ENCODE assay signal across 8 cellular contexts in genomic region chr1:21217812-21218596, GRCh38. TPM values are rescaled to one million over a fixed set of nuclear protein-coding genes. Genes with fewer than 3 reads are reported as not detected.
DNase-seq lines count a peak whose midpoint lies in the region; ATAC-seq, FAIRE-seq and TF ChIP-seq lines count a peak whose summit lies in the region.

No MANE protein-coding gene starts in this region.

- FAIRE-seq in kidney (lab: Jason Lieb, UNC): no peak

- intact Hi-C loops in OCI-LY7 (cut with micrococcal nuclease; ENCODE audit: unreplicated experiment) (loop anchor here (5.0 kb wide), 1 partner anchor 149 kb away; no protein-coding TSS in a partner anchor), kidney (cut with DNase I) (no loop called here)

- BruUV-seq in OCI-LY7 (replicated peaks; lab: Mats Ljungman, UMichigan): no TSS peak

- H3K27ac ChIP-seq in OCI-LY7 (ENCODE audit: low read depth, low read length, poor library complexity, severe bottlenecking): no peak overlapping the region
- H3K27ac ChIP-seq in kidney (ENCODE audit: low read depth in 2 of 2, low read length in 2 of 2): no peak overlapping the region
- H3K27ac ChIP-seq in thoracic aorta: no peak overlapping the region

- H4K20me1 ChIP-seq in OCI-LY7 (ENCODE audit: insufficient read depth, low read length): no peaks in the 10 kb centered on the region

- POLR2A ChIA-PET in OCI-LY7 (lab: Charles Lee): interaction anchor here (0.9 kb wide), 1 partner anchor 11 kb away, joined by 3 read pairs; no protein-coding TSS in a partner anchor

- DNase-seq in NCI-H2196 (lab: John Stamatoyannopoulos, UW; ENCODE audit: unreplicated experiment) (peak; percentile 38), NCI-H2196 treated with DMSO at 0.1 percent for 48 hours (lab: John Stamatoyannopoulos, UW; ENCODE audit: unreplicated experiment) (no peak), OCI-LY7 (ENCODE audit: low spot score) (peak; percentile 23), adipocyte (ENCODE audit: low read depth) (peak; percentile 47), kidney (peak; percentile 75), thoracic aorta (ENCODE audit: low spot score) (no peak), mucosa of gallbladder (ENCODE audit: low spot score) (no peak)

- H3K9me2 ChIP-seq in OCI-LY7 (ENCODE audit: insufficient read depth, low read length): no peaks in the 10 kb centered on the region

- ATAC-seq in thoracic aorta (ENCODE audit: insufficient number of reproducible peaks, low FRiP score, low read depth) (no peak), HG03139 (IDR thresholded peaks at IDR 0.05; ENCODE audit: unreplicated experiment) (no peak)

- H3K9me3 ChIP-seq in OCI-LY7 (ENCODE audit: low read length): no peaks in the 10 kb centered on the region
- no peaks in the 10 kb centered on the region for H3K9me3 ChIP-seq in adipocyte (ENCODE audit: control insufficient read depth, low read length)
- no peaks in the 10 kb centered on the region for H3K9me3 ChIP-seq in kidney (ENCODE audit: control insufficient read depth in 1 of 2, low read length in 2 of 2)
- no peaks in the 10 kb centered on the region for H3K9me3 ChIP-seq in thoracic aorta

- no peak overlapping the region for H3K9ac ChIP-seq in adipocyte (ENCODE audit: low read length)
- no peak overlapping the region for H3K9ac ChIP-seq in kidney (ENCODE audit: low read length in 2 of 2)

- H3K27me3 ChIP-seq in adipocyte (replicated peaks; ENCODE audit: control insufficient read depth, insufficient read depth, low read length) (no peaks in the 10 kb centered on the region), thoracic aorta (replicated peaks; ENCODE audit: insufficient read depth) (no peaks in the 10 kb centered on the region)

- H3K36me3 ChIP-seq in OCI-LY7 (ENCODE audit: insufficient read depth, low read length): no peaks in the 10 kb centered on the region; the same call in 1 of the 2 replicates
- H3K36me3 ChIP-seq in adipocyte (ENCODE audit: control insufficient read depth, insufficient read depth, low read length, severe bottlenecking): peaks cover 50% of the 10 kb centered on the region
- peaks cover 4 to 7% of the 10 kb centered on the region in 2 donors for H3K36me3 ChIP-seq in kidney (ENCODE audit: control insufficient read depth in 1 of 2, insufficient read depth in 2 of 2, low read length in 2 of 2)
- H3K36me3 ChIP-seq in thoracic aorta: peaks cover 42% of the 10 kb centered on the region

- no peaks in the 10 kb centered on the region for H3K79me2 ChIP-seq in OCI-LY7 (ENCODE audit: insufficient read depth, low read depth, low read length)

- H3K4me3 ChIP-seq in OCI-LY7 (ENCODE audit: low read depth, low read length, poor library complexity, severe bottlenecking) (no peak overlapping the region), adipocyte (ENCODE audit: low read length) (no peak overlapping the region), kidney (ENCODE audit: low read length in 2 of 2) (no peak overlapping the region), thoracic aorta (no peak overlapping the region)

- H3K4me1 ChIP-seq in OCI-LY7 (ENCODE audit: insufficient read depth, low read length, poor library complexity, severe bottlenecking): peaks cover 6% of the 10 kb centered on the region
- H3K4me1 ChIP-seq in adipocyte (ENCODE audit: control insufficient read depth, insufficient read depth, low read length): no peaks in the 10 kb centered on the region
- H3K4me1 ChIP-seq in kidney (ENCODE audit: control insufficient read depth in 1 of 2, insufficient read depth in 1 of 2, low read depth in 1 of 2, low read length in 2 of 2): no peaks in the 10 kb centered on the region
- no peaks in the 10 kb centered on the region for H3K4me1 ChIP-seq in thoracic aorta (ENCODE audit: control insufficient read depth in 1 of 2, low read depth in 2 of 2)

- CTCF ChIA-PET in OCI-LY7 (lab: Charles Lee; ENCODE audit: unreplicated experiment): no interaction called here

- H3K4me2 ChIP-seq in OCI-LY7 (ENCODE audit: low read length): no peak overlapping the region

- H2AFZ ChIP-seq in OCI-LY7 (ENCODE audit: low read length): no peak overlapping the region

- peak; percentile 68 for TF ChIP-seq CTCF in OCI-LY7 (conservative IDR thresholded peaks at IDR 0.05; ENCODE audit: low read length)
- peak; percentile 23 for TF ChIP-seq CTCF in kidney (IDR thresholded peaks at IDR 0.05; ENCODE audit: borderline replicate concordance, extremely low read depth, insufficient read depth)
- TF ChIP-seq CTCF in thoracic aorta (IDR thresholded peaks at IDR 0.05): peak; percentile 22

RNA-seq across cellular contexts. Expression of gene EIF4G3, which starts 41.3 kb away (rescaled TPM):
- 28.5 and 29.3 TPM in 2 replicates for total RNA-seq in OCI-LY7 (2014; rRNA removed; shearing (Covaris generic))
- total RNA-seq in OCI-LY7 (2022) (62.1 and 66.0 TPM in 2 replicates), kidney (61.6 TPM), thoracic aorta (10 to 100 TPM; 43.1 to 54.0 TPM), mucosa of gallbladder (63.9 TPM)
- polyA plus RNA-seq in kidney (ENCODE audit: insufficient read depth, low read depth, low replicate concordance): 14.8 TPM

Comparison
In these comparisons a context has a peak if more than half of its experiments do, and no peak if none do; other contexts are left out.
1. DNase-seq: peak in NCI-H2196 (single experiment), OCI-LY7 (single experiment), adipocyte (single experiment) and kidney (single experiment); none in NCI-H2196 treated with DMSO at 0.1 percent for 48 hours (single experiment), thoracic aorta (single experiment) and mucosa of gallbladder (single experiment).
2. Peak in every context shown above with its lines, with median percentiles within 50 percentile points of each other: CTCF ChIP-seq.